13 cellular contexts compared by ENCODE assay signal in genomic region chr9:71036501-71036900, GRCh38.
DNase-seq lines count a peak whose midpoint lies in the region; ATAC-seq, FAIRE-seq and TF ChIP-seq lines count a peak whose summit lies in the region.
"Had no signal": no experiment of that assay in that cellular context is flagged by ENCODE, and none has a peak within 500 bp of the region (broad histone marks: within the 10 kb centered on the region; RNA-seq: fewer than 3 reads in every experiment).

No MANE protein-coding gene starts in this region.

- H3K4me3 ChIP-seq in bronchial epithelial cell (ENCODE audit: low read depth, low read length) (no peak overlapping the region), right lobe of liver (no peak overlapping the region)
- H3K4me3 ChIP-seq: esophagus squamous epithelium, mucosa of descending colon, SK-N-MC had no signal

- peaks cover 0 to 43% (median 5%) of the 10 kb centered on the region in 4 donors for H3K4me1 ChIP-seq in right lobe of liver
- H3K4me1 ChIP-seq: esophagus squamous epithelium had no signal

- TF ChIP-seq CTCF in bronchial epithelial cell (IDR thresholded peaks at IDR 0.05; ENCODE audit: insufficient read depth, low read length, severe bottlenecking) (no peak), right lobe of liver (IDR thresholded peaks at IDR 0.05) (no peak)

- H3K9me3 ChIP-seq in right lobe of liver, result no peaks in the 10 kb centered on the region
- H3K9me3 ChIP-seq: esophagus squamous epithelium, mucosa of descending colon had no signal

- DNase-seq in DMS 273 treated with DMSO at 0.1 percent for 48 hours (lab: John Stamatoyannopoulos, UW) (peak; percentile 23), NCI-H2081 (lab: John Stamatoyannopoulos, UW) (peak; percentile 47 to 82), bronchial epithelial cell (ENCODE audit: low read depth) (peak; percentile 58), right lobe of liver (peak in 1 of 3 donors; percentile 52), HuH-7 (ENCODE audit: low spot score) (no peak)
- no peak for DNase-seq in stimulated activated naive CD8-positive, alpha-beta T cell treated with anti-CD3 and anti-CD28 coated beads, Interleukin-15, Interleukin-2, amounts not matched to agents 100 U/mL and 50 U/mL, for 24 hours
- DNase-seq: activated CD4-positive, alpha-beta memory T cell treated with anti-CD3 and anti-CD28 coated beads for 36 hours; esophagus squamous epithelium; Karpas-422 had no signal

- 23% methylated on average over 4 of the region's 4 CpGs for WGBS in right lobe of liver (ENCODE audit: insufficient coverage, low coverage, low lambda C conversion rate, missing lambda C conversion rate)

- H3K27me3 ChIP-seq in bronchial epithelial cell (ENCODE audit: control insufficient read depth, insufficient read depth, low read length), result peaks cover 1% of the 10 kb centered on the region
- no peaks in the 10 kb centered on the region for H3K27me3 ChIP-seq in right lobe of liver
- H3K27me3 ChIP-seq: esophagus squamous epithelium had no signal

- ATAC-seq in right lobe of liver, result peak; percentile 61 to 84 (median 70)
- no peak for ATAC-seq in GM19395 (IDR thresholded peaks at IDR 0.05; ENCODE audit: unreplicated experiment)
- no peak for ATAC-seq in stimulated activated naive CD8-positive, alpha-beta T cell treated with anti-CD3 and anti-CD28 coated beads, Interleukin-15, Interleukin-2, amounts not matched to agents 100 U/mL and 50 U/mL, for 24 hours
- no peak for ATAC-seq in GM21529 (IDR thresholded peaks at IDR 0.05; ENCODE audit: unreplicated experiment)
- ATAC-seq: mucosa of descending colon had no signal

- H3K36me3 ChIP-seq in bronchial epithelial cell (ENCODE audit: control insufficient read depth, insufficient read depth, low read length) (no peaks in the 10 kb centered on the region), right lobe of liver (no peaks in the 10 kb centered on the region)
- H3K36me3 ChIP-seq: esophagus squamous epithelium had no signal

- intact Hi-C loops in right lobe of liver (cut with DNase I), result no loop called here

- TF ChIP-seq POLR2A in right lobe of liver (IDR thresholded peaks at IDR 0.05), result no peak

- FAIRE-seq in bronchial epithelial cell (lab: Jason Lieb, UNC), result no peak

- H3K27ac ChIP-seq in right lobe of liver, result no peak overlapping the region
- H3K27ac ChIP-seq: esophagus squamous epithelium, SK-N-MC had no signal

Comparison
In these comparisons a context has a peak if more than half of its experiments do, and no peak if none do; other contexts are left out.
1. DNase-seq: peak in DMS 273 treated with DMSO at 0.1 percent for 48 hours (single experiment), NCI-H2081 (2 of 2) and bronchial epithelial cell (single experiment); none in stimulated activated naive CD8-positive, alpha-beta T cell treated with anti-CD3 and anti-CD28 coated beads, Interleukin-15, Interleukin-2, amounts not matched to agents 100 U/mL and 50 U/mL, for 24 hours (single experiment) and HuH-7 (single experiment).
2. ATAC-seq: peak in right lobe of liver (4 of 4); none in GM19395 (single experiment), stimulated activated naive CD8-positive, alpha-beta T cell treated with anti-CD3 and anti-CD28 coated beads, Interleukin-15, Interleukin-2, amounts not matched to agents 100 U/mL and 50 U/mL, for 24 hours (single experiment) and GM21529 (single experiment).